In the genomic region with DNA sequence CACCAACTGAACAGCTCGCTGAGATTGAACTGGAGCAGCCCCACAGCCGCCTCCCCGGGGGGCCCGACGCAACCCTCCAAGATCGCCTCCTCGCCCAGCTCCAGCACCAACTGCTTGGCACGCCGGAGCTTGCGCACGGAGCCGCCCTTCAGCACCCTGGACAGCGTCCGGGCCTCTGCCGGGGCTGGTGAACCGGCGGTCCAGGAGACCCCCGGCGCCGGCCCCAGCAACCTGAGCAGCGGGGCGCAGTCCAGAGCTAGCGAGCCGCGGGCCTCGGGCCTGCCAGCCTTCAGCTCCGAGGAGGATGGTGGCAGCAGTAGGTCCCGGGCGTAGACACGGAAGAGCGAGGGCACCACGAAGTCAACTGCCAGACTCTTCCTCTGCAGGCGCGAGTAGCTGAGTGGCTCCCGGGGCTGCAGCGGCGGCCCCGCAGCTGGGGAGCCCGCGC, we compare ENCODE assay signal across 9 cellular contexts. TPM values are rescaled to one million over a fixed set of nuclear protein-coding genes. Genes with fewer than 3 reads are reported as not detected.
DNase-seq lines count a peak whose midpoint lies in the region; ATAC-seq and TF ChIP-seq lines count a peak whose summit lies in the region.
"Had no signal": no experiment of that assay in that cellular context is flagged by ENCODE, and none has a peak within 500 bp of the region (broad histone marks: within the 10 kb centered on the region; RNA-seq: fewer than 3 reads in every experiment).

No MANE protein-coding gene starts in this region.

- DNase-seq in NCI-H1105 treated with DMSO at 0.1 percent for 48 hours (lab: John Stamatoyannopoulos, UW) (peak; percentile 40), NCI-H1105 (lab: John Stamatoyannopoulos, UW) (no peak), endothelial cell (ENCODE audit: low spot score) (peak; percentile 90), mucosa of gallbladder (ENCODE audit: low spot score) (peak; percentile 59), testis (peak; percentile 74)
- DNase-seq in activated CD4-positive, alpha-beta T cell treated with anti-CD3 and anti-CD28 coated beads for 48 hours: peak; percentile 70

- peaks cover 7% of the 10 kb centered on the region for H3K4me1 Mint-ChIP-seq in endothelial cell (ENCODE audit: unreplicated experiment)

- H3K36me3 ChIP-seq in testis (ENCODE audit: low read depth, missing control alignments): no peaks in the 10 kb centered on the region

- TF ChIP-seq CTCF in endothelial cell (IDR thresholded peaks at IDR 0.05; ENCODE audit: unreplicated experiment) (no peak), testis (IDR thresholded peaks at IDR 0.05) (no peak)

- peaks cover 22% of the 10 kb centered on the region for H3K4me1 ChIP-seq in testis

- H3K4me3 ChIP-seq in testis: peak overlapping the region in 1 of 2 donors; percentile 45

- no peaks in the 10 kb centered on the region for H3K9me3 ChIP-seq in testis

- peaks cover 2% of the 10 kb centered on the region for H3K27me3 ChIP-seq in testis

- H3K27ac Mint-ChIP-seq in endothelial cell (ENCODE audit: unreplicated experiment): no peak overlapping the region

- H3K4me3 Mint-ChIP-seq in endothelial cell (ENCODE audit: unreplicated experiment): no peak overlapping the region

- H3K36me3 Mint-ChIP-seq in endothelial cell (ENCODE audit: low read depth, unreplicated experiment): no peaks in the 10 kb centered on the region

- TF ChIP-seq POLR2A in testis (IDR thresholded peaks at IDR 0.05): no peak

- no peak overlapping the region for H3K27ac ChIP-seq in testis

- peaks cover 7% of the 10 kb centered on the region for H3K27me3 Mint-ChIP-seq in endothelial cell (ENCODE audit: unreplicated experiment)

- ATAC-seq in HG02852 (IDR thresholded peaks at IDR 0.05; ENCODE audit: unreplicated experiment): no peak
- ATAC-seq in HG03521 (IDR thresholded peaks at IDR 0.05; ENCODE audit: unreplicated experiment): no peak

- no peaks in the 10 kb centered on the region for H3K9me3 Mint-ChIP-seq in endothelial cell (ENCODE audit: unreplicated experiment)

- intact Hi-C loops in testis (cut with DNase I; ENCODE audit: low total_unique reads): loop anchor here (10.0 kb wide), 1 partner anchor 105 kb away; no protein-coding TSS in a partner anchor

- 0 to 2% methylated on average over 9 to 19 of the region's 40 CpGs for WGBS in testis, 2 donors

RNA-seq across cellular contexts. Expression of gene ALK, which starts 1.2 kb away (rescaled TPM):
- total RNA-seq in endothelial cell (ENCODE audit: unreplicated experiment) (0.05 TPM), mucosa of gallbladder (0.20 TPM), testis (1 to 10 TPM; 2.1 to 3.8 TPM)
- 3.8 TPM for polyA plus RNA-seq in testis (ENCODE audit: insufficient read depth, low read depth, low replicate concordance)
- total RNA-seq: T-helper 2 cell treated with Interferon-gamma antibody and Interleukin-4, amounts not matched to agents 100 ng/mL and 5 ng/mL, for 36 hours had no signal
